In genomic region chr12:128644664-128645296, GRCh38 we compare ENCODE assay signal across 8 cellular contexts.
DNase-seq lines count a peak whose midpoint lies in the region; ATAC-seq and TF ChIP-seq lines count a peak whose summit lies in the region.

No MANE protein-coding gene starts in this region.

- intact Hi-C loops in MCF 10A (cut with micrococcal nuclease): no loop called here
- intact Hi-C loops in breast epithelium (cut with DNase I; ENCODE audit: low total_unique reads): no loop called here
- intact Hi-C loops in vagina (cut with DNase I): no loop called here

- CTCF ChIA-PET in MCF 10A (lab: Yijun Ruan, JAX): interaction anchor here (0.7 kb wide), 1 partner anchor 1660 kb away, joined by 5 read pairs; no protein-coding TSS in a partner anchor

- no peaks in the 10 kb centered on the region for H3K4me1 ChIP-seq in breast epithelium
- H3K4me1 ChIP-seq in lung (ENCODE audit: control insufficient read depth in 2 of 2, insufficient read depth in 2 of 2, low read length in 2 of 2): no peaks in the 10 kb centered on the region
- H3K4me1 ChIP-seq in vagina: peaks cover 14% of the 10 kb centered on the region

- H3K27me3 Mint-ChIP-seq in MCF 10A (ENCODE audit: insufficient read depth, unreplicated experiment): no peaks in the 10 kb centered on the region
- no peaks in the 10 kb centered on the region for H3K27me3 Mint-ChIP-seq in activated naive CD4-positive, alpha-beta T cell treated with anti-CD3 and anti-CD28 coated beads, Interleukin-2, amount 50 U/mL, for 24 hours

- BruUV-seq in MCF 10A (replicated peaks; lab: Mats Ljungman, UMichigan): no TSS peak

- no peaks in the 10 kb centered on the region for H3K36me3 Mint-ChIP-seq in MCF 10A (ENCODE audit: insufficient read depth, unreplicated experiment)
- no peaks in the 10 kb centered on the region for H3K36me3 Mint-ChIP-seq in activated naive CD4-positive, alpha-beta T cell treated with anti-CD3 and anti-CD28 coated beads, Interleukin-2, amount 50 U/mL, for 24 hours

- no peaks in the 10 kb centered on the region for H3K4me1 Mint-ChIP-seq in MCF 10A (ENCODE audit: insufficient read depth, unreplicated experiment)
- H3K4me1 Mint-ChIP-seq in activated naive CD4-positive, alpha-beta T cell treated with anti-CD3 and anti-CD28 coated beads, Interleukin-2, amount 50 U/mL, for 24 hours: no peaks in the 10 kb centered on the region

- no peak for TF ChIP-seq CTCF in MCF 10A (IDR thresholded peaks at IDR 0.05; ENCODE audit: unreplicated experiment)
- TF ChIP-seq CTCF in breast epithelium (IDR thresholded peaks at IDR 0.05): no peak
- TF ChIP-seq CTCF in lung (IDR thresholded peaks at IDR 0.05; ENCODE audit: control extremely low read depth, extremely low read depth): peak; percentile 39
- peak in 1 of 3 experiments; percentile 39 for TF ChIP-seq CTCF in vagina (IDR thresholded peaks at IDR 0.05)

- H3K27ac Mint-ChIP-seq in MCF 10A (ENCODE audit: low read depth, unreplicated experiment): no peak overlapping the region
- H3K27ac Mint-ChIP-seq in activated naive CD4-positive, alpha-beta T cell treated with anti-CD3 and anti-CD28 coated beads, Interleukin-2, amount 50 U/mL, for 24 hours: peak overlapping the region; percentile 4

- no peak overlapping the region for H3K4me3 Mint-ChIP-seq in MCF 10A (ENCODE audit: unreplicated experiment)
- H3K4me3 Mint-ChIP-seq in activated naive CD4-positive, alpha-beta T cell treated with anti-CD3 and anti-CD28 coated beads, Interleukin-2, amount 50 U/mL, for 24 hours: no peak overlapping the region

- DNase-seq in MCF 10A (ENCODE audit: unreplicated experiment) (peak; percentile 6), breast epithelium (ENCODE audit: low spot score in 2 of 2) (no peak), NCI-H1417 treated with DMSO at 0.1 percent for 48 hours (lab: John Stamatoyannopoulos, UW) (peak; percentile 31), lung (ENCODE audit: low spot score) (peak; percentile 33), DMS79 (lab: John Stamatoyannopoulos, UW) (no peak), vagina (ENCODE audit: extremely low spot score in 2 of 2) (no peak)

- H3K9me3 ChIP-seq in breast epithelium: peaks cover 0 to 10% of the 10 kb centered on the region in 2 donors
- H3K9me3 ChIP-seq in lung (ENCODE audit: control insufficient read depth in 2 of 2, insufficient read depth in 1 of 2, low read length in 1 of 2): peaks cover 4 to 7% of the 10 kb centered on the region in 2 donors
- no peaks in the 10 kb centered on the region for H3K9me3 ChIP-seq in vagina

- no peak overlapping the region for H3K27ac ChIP-seq in breast epithelium
- no peak overlapping the region for H3K27ac ChIP-seq in lung (ENCODE audit: low read depth in 1 of 2, low read length in 1 of 2)
- H3K27ac ChIP-seq in vagina: no peak overlapping the region

- TF ChIP-seq POLR2A in breast epithelium (IDR thresholded peaks at IDR 0.05) (no peak), vagina (IDR thresholded peaks at IDR 0.05) (no peak)

- H3K36me3 ChIP-seq in breast epithelium (no peaks in the 10 kb centered on the region), lung (ENCODE audit: control insufficient read depth in 2 of 2, insufficient read depth in 2 of 2, low read length in 2 of 2) (no peaks in the 10 kb centered on the region), vagina (no peaks in the 10 kb centered on the region)

- ATAC-seq in lung (ENCODE audit: insufficient read depth, low FRiP score) (no peak), HG03457 (IDR thresholded peaks at IDR 0.05; ENCODE audit: unreplicated experiment) (no peak)

- H3K27me3 ChIP-seq in breast epithelium: no peaks in the 10 kb centered on the region
- no peaks in the 10 kb centered on the region for H3K27me3 ChIP-seq in lung (ENCODE audit: control insufficient read depth, insufficient read depth)
- no peaks in the 10 kb centered on the region for H3K27me3 ChIP-seq in vagina

- H3K4me3 ChIP-seq in breast epithelium (no peak overlapping the region), lung (no peak overlapping the region), vagina (no peak overlapping the region)

- H3K9me3 Mint-ChIP-seq in MCF 10A (ENCODE audit: unreplicated experiment): peaks cover 41% of the 10 kb centered on the region
- H3K9me3 Mint-ChIP-seq in activated naive CD4-positive, alpha-beta T cell treated with anti-CD3 and anti-CD28 coated beads, Interleukin-2, amount 50 U/mL, for 24 hours: peaks cover 25% of the 10 kb centered on the region

- POLR2A ChIA-PET in MCF 10A (lab: Yijun Ruan, JAX): no interaction called here

- WGBS in lung, 2 donors: 55 to 57% methylated on average over 15 of the region's 15 CpGs

Comparison
In these comparisons a context has a peak if more than half of its experiments do, and no peak if none do; other contexts are left out.
1. DNase-seq: peak in MCF 10A (single experiment), NCI-H1417 treated with DMSO at 0.1 percent for 48 hours (single experiment) and lung (single experiment); none in breast epithelium (0 of 2), DMS79 (single experiment) and vagina (0 of 2).